Comparison of ENCODE assay signal across 18 cellular contexts in genomic region chr16:46828292-46828691, GRCh38. TPM values are rescaled to one million over a fixed set of nuclear protein-coding genes. Genes with fewer than 3 reads are reported as not detected.
A peak's percentile ranks its signal among the peaks of the same experiment; 100 is the strongest.
DNase-seq lines count a peak whose midpoint lies in the region; ATAC-seq, FAIRE-seq and TF ChIP-seq lines count a peak whose summit lies in the region.
"Had no signal": no experiment of that assay in that cellular context is flagged by ENCODE, and none has a peak within 500 bp of the region (broad histone marks: within the 10 kb centered on the region; RNA-seq: fewer than 3 reads in every experiment).

No MANE protein-coding gene starts in this region.

- no peak for TF ChIP-seq RAD21 in GM12878 (IDR thresholded peaks at IDR 0.05; ENCODE audit: insufficient read depth, low read depth, low read length)

- RAD21 ChIA-PET in GM12878 (lab: Charles Lee; ENCODE audit: unreplicated experiment): interaction anchor here (0.7 to 2.2 kb wide), 7 partner anchors 8 to 220 kb away, joined by 3 to 14 read pairs (median 5); no protein-coding TSS in a partner anchor

- in situ Hi-C loops in GM12878 (cut with MboI): loop anchor here (10.0 kb wide), 1 partner anchor 133 kb away; no protein-coding TSS in a partner anchor

- TF ChIP-seq CTCF in OCI-LY3 (IDR thresholded peaks at IDR 0.05; ENCODE audit: low read depth, low read length): no peak
- TF ChIP-seq CTCF in GM12878 (IDR thresholded peaks at IDR 0.05 in 2 of 3, conservative IDR thresholded peaks at IDR 0.05 in 1 of 3; ENCODE audit: control insufficient read depth in 2 of 3, extremely low read depth in 1 of 3, insufficient read depth in 1 of 3, low read depth in 3 of 3, low read length in 3 of 3): no peak

- no peak overlapping the region for H3K4me3 ChIP-seq in BLaER1 treated with 17β-estradiol and CSF1 and Interleukin-3, amounts not matched to agents 10 nM and 100 nM
- H3K4me3 ChIP-seq in OCI-LY3 (ENCODE audit: low read length): peak overlapping the region; percentile 95
- peak overlapping the region; percentile 81 for H3K4me3 ChIP-seq in GM12878
- H3K4me3 ChIP-seq: thoracic aorta had no signal

- H3K9me3 ChIP-seq in BLaER1 treated with 17β-estradiol and CSF1 and Interleukin-3, amounts not matched to agents 10 nM and 100 nM (replicated peaks in 1 of 11): peaks cover 0 to 2% (median 0%) of the 10 kb centered on the region in 11 experiments; a peak in 2 of 22 replicates
- H3K9me3 ChIP-seq in OCI-LY3 (ENCODE audit: insufficient read depth, low read length) (no peaks in the 10 kb centered on the region), GM12878 (replicated peaks; ENCODE audit: control insufficient read depth, insufficient read depth, low read length) (no peaks in the 10 kb centered on the region)
- H3K9me3 ChIP-seq: thoracic aorta had no signal

- no peak overlapping the region for H2AFZ ChIP-seq in OCI-LY3 (ENCODE audit: low read depth, low read length)
- H2AFZ ChIP-seq in GM12878 (ENCODE audit: control insufficient read depth, low read depth, low read length): no peak overlapping the region

- TF ChIP-seq EP300 in GM12878 (IDR thresholded peaks at IDR 0.05; ENCODE audit: borderline replicate concordance in 1 of 2, control insufficient read depth in 1 of 2, low read depth in 2 of 2, low read length in 2 of 2): no peak

- no peak overlapping the region for H3K9ac ChIP-seq in BLaER1 treated with 17β-estradiol and CSF1 and Interleukin-3, amounts not matched to agents 10 nM and 100 nM
- no peak overlapping the region for H3K9ac ChIP-seq in OCI-LY3 (ENCODE audit: low read length)
- H3K9ac ChIP-seq in GM12878 (ENCODE audit: control insufficient read depth, insufficient read depth, low read length): no peak overlapping the region

- no TSS peak for BruUV-seq in GM12878 (replicated peaks; lab: Mats Ljungman, UMichigan)

- H4K20me1 ChIP-seq in BLaER1 treated with 17β-estradiol and CSF1 and Interleukin-3, amounts not matched to agents 10 nM and 100 nM: peaks cover 0 to 33% (median 9%) of the 10 kb centered on the region in 11 experiments; a peak in 10 of 22 replicates
- H4K20me1 ChIP-seq in OCI-LY3 (ENCODE audit: insufficient read depth, low read length) (peaks cover 48% of the 10 kb centered on the region), GM12878 (ENCODE audit: control insufficient read depth, insufficient read depth) (no peaks in the 10 kb centered on the region)

- intact Hi-C loops in GM12878 (cut with micrococcal nuclease; ENCODE audit: unreplicated experiment): loop anchor here (5.0 kb wide), 1 partner anchor 36 kb away; no protein-coding TSS in a partner anchor

- no peak for DNase-seq in GM12878 (ENCODE audit: low read depth, low spot score)
- DNase-seq: activated CD4-positive, alpha-beta T cell treated with anti-CD3 and anti-CD28 coated beads for 48 hours; activated naive CD4-positive, alpha-beta T cell treated with anti-CD3 and anti-CD28 coated beads for 36 hours; caudate nucleus; EL; naive thymus-derived CD4-positive, alpha-beta T cell; NCI-H1436; NCI-H510A treated with DMSO at 0.1 percent for 48 hours; retina; SW 1271 had no signal

- peak; percentile 3 for FAIRE-seq in G401.6 (lab: Jason Lieb, UNC)
- FAIRE-seq in GM12878 (lab: Jason Lieb, UNC): no peak

- no peak overlapping the region for H3K27ac ChIP-seq in BLaER1 treated with 17β-estradiol and CSF1 and Interleukin-3, amounts not matched to agents 10 nM and 100 nM
- H3K27ac ChIP-seq in OCI-LY3 (ENCODE audit: low read length): peak overlapping the region; percentile 6; the same call in 1 of the 2 replicates
- H3K27ac ChIP-seq in GM12878 (ENCODE audit: control insufficient read depth, insufficient read depth): no peak overlapping the region
- H3K27ac ChIP-seq: thoracic aorta had no signal

- POLR2A ChIA-PET in GM12878 (lab: Charles Lee): interaction anchor here (0.9 to 2.6 kb wide), 6 partner anchors 9 to 145 kb away, joined by 3 to 20 read pairs (median 10); partner anchors contain the start of gene DNAJA2

- peaks cover 19 to 39% (median 31%) of the 10 kb centered on the region in 10 experiments for H3K4me1 ChIP-seq in BLaER1 treated with 17β-estradiol and CSF1 and Interleukin-3, amounts not matched to agents 10 nM and 100 nM
- peaks cover 51% of the 10 kb centered on the region for H3K4me1 ChIP-seq in OCI-LY3 (ENCODE audit: low read length)
- H3K4me1 ChIP-seq in GM12878 (ENCODE audit: control insufficient read depth, insufficient read depth, low read length): peaks cover 17% of the 10 kb centered on the region

- no peaks in the 10 kb centered on the region for H3K27me3 ChIP-seq in BLaER1 treated with 17β-estradiol and CSF1 and Interleukin-3, amounts not matched to agents 10 nM and 100 nM
- H3K27me3 ChIP-seq in OCI-LY3 (ENCODE audit: low read depth, low read length) (no peaks in the 10 kb centered on the region), GM12878 (replicated peaks in 1 of 2; ENCODE audit: control insufficient read depth in 2 of 2, insufficient read depth in 2 of 2, low read length in 1 of 2) (no peaks in the 10 kb centered on the region)

- SMC1A ChIA-PET in GM12878 (lab: Charles Lee; ENCODE audit: uncharacterized antibody, unreplicated experiment): interaction anchor here (0.8 to 3.8 kb wide), 15 partner anchors 8 to 206 kb away, joined by 3 to 40 read pairs (median 4); no protein-coding TSS in a partner anchor

- CTCF ChIA-PET in GM12878 (lab: Yijun Ruan, JAX): interaction anchor here (0.6 to 4.6 kb wide), 8 partner anchors 21 to 488 kb away, joined by 3 to 28 read pairs (median 6); no protein-coding TSS in a partner anchor

- H3K79me2 ChIP-seq in OCI-LY3 (ENCODE audit: low read length): peaks cover 77% of the 10 kb centered on the region
- peaks cover 74% of the 10 kb centered on the region for H3K79me2 ChIP-seq in GM12878 (ENCODE audit: control insufficient read depth, insufficient read depth, low read length)

- ATAC-seq in GM12878 (no peak), HG03354 (IDR thresholded peaks at IDR 0.05; ENCODE audit: poor library complexity, severe bottlenecking, unreplicated experiment) (no peak), GM18498 (IDR thresholded peaks at IDR 0.05; ENCODE audit: unreplicated experiment) (no peak), HG03108 (IDR thresholded peaks at IDR 0.05; ENCODE audit: unreplicated experiment) (no peak)
- ATAC-seq: naive thymus-derived CD4-positive, alpha-beta T cell; Panc1 had no signal

- no peak for TF ChIP-seq POLR2A in GM12878 (IDR thresholded peaks at IDR 0.05; ENCODE audit: low read depth, low read length)

- peak overlapping the region; percentile 28 to 91 (median 80); a peak in 20 of 22 replicates for H3K4me2 ChIP-seq in BLaER1 treated with 17β-estradiol and CSF1 and Interleukin-3, amounts not matched to agents 10 nM and 100 nM
- H3K4me2 ChIP-seq in OCI-LY3 (ENCODE audit: low read length) (peak overlapping the region; percentile 85), GM12878 (ENCODE audit: control insufficient read depth, insufficient read depth) (peak overlapping the region; percentile 71; the same call in 1 of the 2 replicates)

- peaks cover 7 to 20% (median 12%) of the 10 kb centered on the region in 11 experiments; a peak in 21 of 22 replicates for H3K36me3 ChIP-seq in BLaER1 treated with 17β-estradiol and CSF1 and Interleukin-3, amounts not matched to agents 10 nM and 100 nM
- peaks cover 22% of the 10 kb centered on the region for H3K36me3 ChIP-seq in OCI-LY3 (replicated peaks; ENCODE audit: low read depth, low read length)
- H3K36me3 ChIP-seq in GM12878 (ENCODE audit: control insufficient read depth in 2 of 2, insufficient read depth in 2 of 2, low read length in 1 of 2): peaks cover 0 to 7% of the 10 kb centered on the region in 2 experiments; a peak in 1 of 4 replicates
- H3K36me3 ChIP-seq: thoracic aorta had no signal

RNA-seq across cellular contexts. Expression of gene C16orf87, which starts 2.7 kb away (rescaled TPM):
- total RNA-seq in GM12878 (2013; cell fraction: nucleolus; rRNA removed): 16.2 and 17.0 TPM in 2 replicates
- total RNA-seq in GM12878 (2014; rRNA removed) (18.4 and 24.3 TPM in 2 replicates), GM12878 (2014; rRNA removed; fragmentation: Illumina TruSeq; extraction: Trizol) (32.6 and 34.9 TPM in 2 replicates), GM12878 (2021) (21.8 and 21.9 TPM in 2 replicates)
- polyA plus RNA-seq in GM12878 (2011; ENCODE audit: low read depth): 12.4 TPM
- polyA plus RNA-seq in GM12878 (2011; rRNA removed) (19.7 and 30.8 TPM in 2 replicates), GM12878 (2014; fragmentation: Illumina TruSeq; extraction: Trizol) (29.3 and 40.1 TPM in 2 replicates), GM12878 (2014; fragmentation: Nextera tagmentation; extraction: Ambion mirVana) (10 to 100 TPM; 49.0 to 51.8 TPM), GM12878 (2014; rRNA removed) (16.8 and 18.5 TPM in 2 replicates), GM12878 (2016; fragmentation: Nextera tagmentation; extraction: Ambion mirVana) (10 to 100 TPM; 69.8 to 72.6 TPM)
- polyA plus RNA-seq in GM12878 (2011; cell fraction: cytosol; rRNA removed): 4.3 and 5.1 TPM in 2 replicates
- polyA plus RNA-seq in GM12878 (2011; cell fraction: nucleus; rRNA removed): 5.9 TPM in 2 replicates
- polyA plus RNA-seq in GM12878 (2012): 19.6 and 27.0 TPM in 2 replicates
- 5.1 and 10.2 TPM in 2 replicates for polyA minus RNA-seq in GM12878 (2011; rRNA and poly(A)+ RNA removed)
- polyA minus RNA-seq in GM12878 (2011; cell fraction: cytosol; rRNA and poly(A)+ RNA removed): 4.2 and 4.9 TPM in 2 replicates
- 4.1 and 7.7 TPM in 2 replicates for polyA minus RNA-seq in GM12878 (2011; cell fraction: nucleus; rRNA and poly(A)+ RNA removed)

RNA-seq across cellular contexts. Expression of gene GPT2, which starts 55.9 kb away (rescaled TPM):
- total RNA-seq in GM12878 (2013; cell fraction: nucleolus; rRNA removed): 2.2 and 2.8 TPM in 2 replicates
- total RNA-seq in GM12878 (2014; rRNA removed) (3.8 and 3.9 TPM in 2 replicates), GM12878 (2014; rRNA removed; fragmentation: Illumina TruSeq; extraction: Trizol) (2.2 and 2.8 TPM in 2 replicates), GM12878 (2021) (5.9 and 8.5 TPM in 2 replicates)
- 2.5 TPM for polyA plus RNA-seq in GM12878 (2011; ENCODE audit: low read depth)
- polyA plus RNA-seq in GM12878 (2011; rRNA removed) (5.7 and 9.2 TPM in 2 replicates), GM12878 (2014; fragmentation: Illumina TruSeq; extraction: Trizol) (1.4 and 4.0 TPM in 2 replicates), GM12878 (2014; fragmentation: Nextera tagmentation; extraction: Ambion mirVana) (under 1 TPM; 0.45 to 0.80 TPM), GM12878 (2014; rRNA removed) (4.5 and 4.7 TPM in 2 replicates), GM12878 (2016; fragmentation: Nextera tagmentation; extraction: Ambion mirVana) (1 to 10 TPM; 9.0 to 9.9 TPM)
- 12.2 and 15.1 TPM in 2 replicates for polyA plus RNA-seq in GM12878 (2011; cell fraction: cytosol; rRNA removed)
- polyA plus RNA-seq in GM12878 (2011; cell fraction: nucleus; rRNA removed): 11.3 and 11.9 TPM in 2 replicates
- polyA plus RNA-seq in GM12878 (2012): 4.4 and 5.0 TPM in 2 replicates
- 9.6 and 18.9 TPM in 2 replicates for polyA minus RNA-seq in GM12878 (2011; rRNA and poly(A)+ RNA removed)
- 4.7 and 5.8 TPM in 2 replicates for polyA minus RNA-seq in GM12878 (2011; cell fraction: cytosol; rRNA and poly(A)+ RNA removed)
- polyA minus RNA-seq in GM12878 (2011; cell fraction: nucleus; rRNA and poly(A)+ RNA removed): 2.3 and 4.9 TPM in 2 replicates

Comparison
In these comparisons a context has a peak if more than half of its experiments do, and no peak if none do; other contexts are left out.
1. H3K4me3 ChIP-seq: peak in OCI-LY3 (single experiment) and GM12878 (single experiment); none in BLaER1 treated with 17β-estradiol and CSF1 and Interleukin-3, amounts not matched to agents 10 nM and 100 nM (0 of 10).
2. Peak in every context shown above with its lines, with median percentiles within 50 percentile points of each other: H3K4me2 ChIP-seq.